In the genomic region with DNA sequence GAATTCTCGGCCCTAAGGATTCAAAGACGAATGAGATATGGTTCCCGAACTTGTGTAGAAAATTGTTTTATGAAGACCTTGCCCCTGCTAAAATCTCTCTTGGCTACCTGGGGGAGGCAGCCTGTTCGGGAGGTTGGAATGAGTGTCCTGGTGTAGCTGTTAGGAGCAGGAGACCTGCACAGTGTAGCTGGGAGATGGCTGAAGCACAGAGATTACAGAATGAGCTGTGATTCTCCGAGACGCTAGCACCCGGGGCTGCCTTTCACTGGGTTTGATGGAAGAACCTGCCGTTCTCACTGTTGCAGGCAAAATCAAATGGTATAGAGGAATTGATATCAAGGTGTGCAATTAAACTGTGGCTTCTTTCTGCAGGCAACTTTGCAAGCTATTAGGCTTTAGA, we compare ENCODE assay signal across 1 cellular context.
TF ChIP-seq lines count a peak whose summit lies in the region.

No MANE protein-coding gene starts in this region.

TF ChIP-seq in HepG2, 621 proteins besides CTCF, POLR2A, EP300 and RAD21 (continued from another document):
- no peak for TF ChIP-seq ZMYM3 (CRISPR knock-in tag; IDR thresholded peaks at IDR 0.05)
